10 cellular contexts compared by ENCODE assay signal in genomic region chr10:484925-485661, GRCh38.
A peak's percentile ranks its signal among the peaks of the same experiment; 100 is the strongest.
DNase-seq lines count a peak whose midpoint lies in the region; ATAC-seq, FAIRE-seq and TF ChIP-seq lines count a peak whose summit lies in the region.
"Had no signal": no experiment of that assay in that cellular context is flagged by ENCODE, and none has a peak within 500 bp of the region (broad histone marks: within the 10 kb centered on the region; RNA-seq: fewer than 3 reads in every experiment).

No MANE protein-coding gene starts in this region.

- H3K27ac ChIP-seq in C4-2B: peak overlapping the region; percentile 70

- peak; percentile 24 for DNase-seq in activated CD8-positive, alpha-beta memory T cell treated with anti-CD3 and anti-CD28 coated beads, Interleukin-2, amount 50 U/mL, for 4 hours
- DNase-seq in fibroblast of villous mesenchyme (ENCODE audit: low read depth) (peak; percentile 8), NCI-H1092 treated with DMSO at 0.1 percent for 48 hours (lab: John Stamatoyannopoulos, UW) (no peak), NCI-H524 (lab: John Stamatoyannopoulos, UW) (no peak), urothelium cell line (ENCODE audit: low spot score) (no peak)
- DNase-seq in stimulated activated CD8-positive, alpha-beta memory T cell treated with anti-CD3 and anti-CD28 coated beads, Interleukin-4, amount 100 ng/mL, for 48 hours: peak; percentile 25

- FAIRE-seq in urothelium cell line (lab: Jason Lieb, UNC): no peak
- FAIRE-seq: islet of Langerhans had no signal

- ATAC-seq in HG02884 (IDR thresholded peaks at IDR 0.05; ENCODE audit: unreplicated experiment): peak; percentile 60
- ATAC-seq: HCT116 had no signal

- no peak for TF ChIP-seq CTCF in C4-2B (conservative IDR thresholded peaks at IDR 0.05)
- no peak for TF ChIP-seq CTCF in fibroblast of villous mesenchyme (IDR thresholded peaks at IDR 0.05; ENCODE audit: insufficient read depth, low read depth, low read length)

- H3K4me3 ChIP-seq in fibroblast of villous mesenchyme (ENCODE audit: low read depth, low read length): peak overlapping the region; percentile 25

Comparison
In these comparisons a context has a peak if more than half of its experiments do, and no peak if none do; other contexts are left out.
1. DNase-seq: peak in activated CD8-positive, alpha-beta memory T cell treated with anti-CD3 and anti-CD28 coated beads, Interleukin-2, amount 50 U/mL, for 4 hours (single experiment), fibroblast of villous mesenchyme (single experiment) and stimulated activated CD8-positive, alpha-beta memory T cell treated with anti-CD3 and anti-CD28 coated beads, Interleukin-4, amount 100 ng/mL, for 48 hours (single experiment); none in NCI-H1092 treated with DMSO at 0.1 percent for 48 hours (single experiment), NCI-H524 (0 of 2) and urothelium cell line (single experiment).